Comparison of ENCODE assay signal across 8 cellular contexts in genomic region chr4:105146286-105147219, GRCh38. TPM values are rescaled to one million over a fixed set of nuclear protein-coding genes. Genes with fewer than 3 reads are reported as not detected.
A peak's percentile ranks its signal among the peaks of the same experiment; 100 is the strongest.
DNase-seq lines count a peak whose midpoint lies in the region; ATAC-seq and TF ChIP-seq lines count a peak whose summit lies in the region.

Gene TET2 (plus strand): TSS chr4:105146876. CDS start chr4:105233943, 87,067 bp downstream.

- H3K9me3 ChIP-seq in WERI-Rb-1 (ENCODE audit: severe bottlenecking) (no peaks in the 10 kb centered on the region), skeletal muscle tissue (ENCODE audit: control insufficient read depth in 3 of 3, low read length in 3 of 3) (no peaks in the 10 kb centered on the region)

- DNase-seq in 8988T (peak; percentile 34), NCI-H2171 treated with DMSO at 0.1 percent for 48 hours (lab: John Stamatoyannopoulos, UW) (peak; percentile 75), WERI-Rb-1 (peak; percentile 80), T47D (ENCODE audit: low read depth in 1 of 2, low spot score in 1 of 2) (peak; percentile 23 to 88), iPS-NIHi11 (ENCODE audit: low spot score) (peak; percentile 73)

- TF ChIP-seq CTCF in WERI-Rb-1 (IDR thresholded peaks at IDR 0.05; ENCODE audit: low read depth, low read length): no peak

- in situ Hi-C loops in T47D (cut with HindIII; ENCODE audit: low pct_unique_long_range_greater_than_20kb, low sequenced_read_pairs): no loop called here

- peak within 1 kb of the TSS; percentile 85 for H3K27ac ChIP-seq in WERI-Rb-1
- peak within 1 kb of the TSS; percentile 89 for H3K27ac ChIP-seq in skeletal muscle tissue (ENCODE audit: low read depth, low read length)

- H3K4me3 ChIP-seq in WERI-Rb-1 (ENCODE audit: low read depth, low read length): peak within 1 kb of the TSS; percentile 92
- peak within 1 kb of the TSS; percentile 95 to 100 (median 97) for H3K4me3 ChIP-seq in skeletal muscle tissue (ENCODE audit: low read length in 3 of 3)

- H3K36me3 ChIP-seq in WERI-Rb-1: peaks cover 5% of the 10 kb centered on the region
- no peaks in the 10 kb centered on the region for H3K36me3 ChIP-seq in skeletal muscle tissue (ENCODE audit: control insufficient read depth in 3 of 3, insufficient read depth in 3 of 3, low read length in 3 of 3)

- peaks cover 3 to 16% (median 13%) of the 10 kb centered on the region in 3 donors for H3K4me1 ChIP-seq in skeletal muscle tissue (ENCODE audit: control insufficient read depth in 3 of 3, insufficient read depth in 3 of 3, low read length in 3 of 3)

- no peaks in the 10 kb centered on the region for H3K27me3 ChIP-seq in WERI-Rb-1 (ENCODE audit: insufficient read depth, low read depth, severe bottlenecking)
- no peaks in the 10 kb centered on the region for H3K27me3 ChIP-seq in skeletal muscle tissue (ENCODE audit: control insufficient read depth in 3 of 3, insufficient read depth in 3 of 3, low read length in 3 of 3)

- ATAC-seq in GM18868 (IDR thresholded peaks at IDR 0.05; ENCODE audit: unreplicated experiment) (peak; percentile 78), HG03097 (IDR thresholded peaks at IDR 0.05; ENCODE audit: low FRiP score, unreplicated experiment) (peak; percentile 74)

- H3K9ac ChIP-seq in skeletal muscle tissue (ENCODE audit: low read depth in 1 of 3, low read length in 3 of 3): peak within 1 kb of the TSS; percentile 96 to 100 (median 97)

RNA-seq across cellular contexts. Expression of gene TET2, which starts in this region (rescaled TPM):
- 20.9 TPM for total RNA-seq in skeletal muscle tissue

Comparison
In these comparisons a context has a peak if more than half of its experiments do, and no peak if none do; other contexts are left out.
1. Peak in every context shown above with its lines: DNase-seq, ATAC-seq, H3K4me3 ChIP-seq and H3K27ac ChIP-seq.